Comparison of ENCODE assay signal across 26 cellular contexts in the genomic region with DNA sequence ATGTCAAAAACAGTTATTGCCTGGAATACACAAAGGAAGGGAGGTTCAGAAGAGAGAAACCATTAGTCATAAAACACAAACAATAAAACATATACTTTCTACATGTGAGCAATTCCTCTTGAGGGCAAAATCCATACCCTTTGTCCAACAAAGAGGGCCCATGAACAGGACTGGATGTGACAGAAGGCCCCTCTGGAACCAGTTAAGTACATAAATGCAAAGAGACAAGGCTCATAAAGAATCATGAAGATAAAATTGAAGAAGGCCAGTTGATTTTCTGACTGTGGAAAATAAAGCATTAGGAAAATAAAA.
"Had no signal": no experiment of that assay in that cellular context is flagged by ENCODE, and none has a peak within 500 bp of the region (broad histone marks: within the 10 kb centered on the region; RNA-seq: fewer than 3 reads in every experiment).

No MANE protein-coding gene starts in this region.

- DNase-seq: effector memory CD8-positive, alpha-beta T cell; hypothalamus; immature natural killer cell; islet precursor cell; kidney glomerular epithelial cell; left colon; left ventricle myocardium superior; lower lobe of right lung; natural killer cell; occipital lobe; ovary; posterior cingulate gyrus; psoas muscle; right cardiac atrium; spleen; stimulated activated CD4-positive, alpha-beta T cell treated with anti-CD3 and anti-CD28 coated beads, Interleukin-4, amount 100 ng/mL, for 4 hours; stimulated activated naive CD8-positive, alpha-beta T cell treated with anti-CD3 and anti-CD28 coated beads, Interleukin-15, Interleukin-2, amounts not matched to agents 100 U/mL and 50 U/mL, for 24 hours; transverse colon; upper lobe of right lung; uterus had no signal

- H3K4me1 ChIP-seq: psoas muscle, spleen, transverse colon, uterus had no signal

- ATAC-seq: effector memory CD8-positive, alpha-beta T cell; left colon; left ventricle myocardium superior; natural killer cell; psoas muscle; right cardiac atrium; stimulated activated memory B cell treated with anti-CD40 and anti-IgM and Interleukin-4, amounts not matched to agents 10 μg/mL and 1 μg/mL and 100 μg/mL, for 72 hours; stimulated activated naive CD8-positive, alpha-beta T cell treated with anti-CD3 and anti-CD28 coated beads, Interleukin-15, Interleukin-2, amounts not matched to agents 100 U/mL and 50 U/mL, for 24 hours had no signal

- FAIRE-seq: endometrium, frontal cortex had no signal

- H3K27ac ChIP-seq: coronary artery, ovary, psoas muscle, skin epidermis, spleen, thoracic aorta, transverse colon, upper lobe of right lung, uterus had no signal

- H3K9me3 ChIP-seq: lower lobe of right lung, ovary, psoas muscle, spleen, thoracic aorta, transverse colon, upper lobe of right lung, uterus had no signal

- H3K36me3 ChIP-seq: lower lobe of right lung, ovary, spleen, thoracic aorta, transverse colon, upper lobe of right lung, uterus had no signal

- H3K4me3 ChIP-seq: coronary artery, lower lobe of right lung, ovary, psoas muscle, skin epidermis, spleen, thoracic aorta, transverse colon, upper lobe of right lung, uterus had no signal

- H3K27me3 ChIP-seq: ovary, upper lobe of right lung, uterus had no signal
